In the genomic region with DNA sequence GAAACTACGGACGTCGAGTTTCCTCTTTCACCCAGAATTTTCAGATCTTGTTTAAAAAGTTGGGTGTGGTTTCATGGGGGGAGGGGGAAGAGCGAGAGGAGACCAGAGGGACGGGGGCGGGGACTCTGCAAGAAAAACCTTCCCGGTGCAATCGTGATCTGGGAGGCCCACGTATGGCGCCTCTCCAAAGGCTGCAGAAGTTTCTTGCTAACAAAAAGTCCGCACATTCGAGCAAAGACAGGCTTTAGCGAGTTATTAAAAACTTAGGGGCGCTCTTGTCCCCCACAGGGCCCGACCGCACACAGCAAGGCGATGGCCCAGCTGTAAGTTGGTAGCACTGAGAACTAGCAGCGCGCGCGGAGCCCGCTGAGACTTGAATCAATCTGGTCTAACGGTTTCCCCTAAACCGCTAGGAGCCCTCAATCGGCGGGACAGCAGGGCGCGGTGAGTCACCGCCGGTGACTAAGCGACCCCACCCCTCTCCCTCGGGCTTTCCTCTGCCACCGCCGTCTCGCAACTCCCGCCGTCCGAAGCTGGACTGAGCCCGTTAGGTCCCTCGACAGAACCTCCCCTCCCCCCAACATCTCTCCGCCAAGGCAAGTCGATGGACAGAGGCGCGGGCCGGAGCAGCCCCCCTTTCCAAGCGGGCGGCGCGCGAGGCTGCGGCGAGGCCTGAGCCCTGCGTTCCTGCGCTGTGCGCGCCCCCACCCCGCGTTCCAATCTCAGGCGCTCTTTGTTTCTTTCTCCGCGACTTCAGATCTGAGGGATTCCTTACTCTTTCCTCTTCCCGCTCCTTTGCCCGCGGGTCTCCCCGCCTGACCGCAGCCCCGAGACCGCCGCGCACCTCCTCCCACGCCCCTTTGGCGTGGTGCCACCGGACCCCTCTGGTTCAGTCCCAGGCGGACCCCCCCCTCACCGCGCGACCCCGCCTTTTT, we compare ENCODE assay signal across 7 cellular contexts. TPM values are rescaled to one million over a fixed set of nuclear protein-coding genes. Genes with fewer than 3 reads are reported as not detected.
DNase-seq lines count a peak whose midpoint lies in the region; ATAC-seq and TF ChIP-seq lines count a peak whose summit lies in the region.

Gene VIM (plus strand): TSS at position 161 of the 935 bp plus-strand sequence. CDS start 1,182 bp downstream, outside the sequence.

- CTCF ChIA-PET in PC-9 (lab: Charles Lee), result no interaction called here

- intact Hi-C loops in PC-9 (cut with micrococcal nuclease; ENCODE audit: unreplicated experiment), result no loop called here
- intact Hi-C loops in esophagus squamous epithelium (cut with DNase I), result no loop called here

- H4K20me1 ChIP-seq in PC-9 (ENCODE audit: insufficient read depth), result no peaks in the 10 kb centered on the region

- H3K4me2 ChIP-seq in PC-9, result peak within 1 kb of the TSS; percentile 86

- DNase-seq in PC-9, result peak; percentile 60 to 72
- peak; percentile 87 to 91 for DNase-seq in activated T-cell treated with anti-CD3 and anti-CD28 coated beads, Interleukin-2, amount 50 U/mL, for 72 hours
- peak; percentile 46 for DNase-seq in esophagus squamous epithelium (lab: John Stamatoyannopoulos, UW)
- DNase-seq in naive thymus-derived CD8-positive, alpha-beta T cell, result peak; percentile 59 to 91 (median 79)

- BruUV-seq in PC-9 (replicated peaks; lab: Mats Ljungman, UMichigan), result no TSS peak

- H3K27me3 ChIP-seq in PC-9 (ENCODE audit: insufficient read depth, low read depth) (peaks cover 13% of the 10 kb centered on the region; the same call in 1 of the 2 replicates), esophagus squamous epithelium (peaks cover 0 to 45% (median 2%) of the 10 kb centered on the region in 4 donors)

- peaks cover 2 to 8% of the 10 kb centered on the region in 2 donors for H3K36me3 Mint-ChIP-seq in activated T-cell treated with anti-CD3 and anti-CD28 coated beads, Interleukin-2, amount 50 U/mL, for 72 hours (ENCODE audit: insufficient read depth in 2 of 2)
- H3K36me3 Mint-ChIP-seq in naive thymus-derived CD8-positive, alpha-beta T cell, result peaks cover 5 to 28% (median 15%) of the 10 kb centered on the region in 3 donors
- peaks cover 22% of the 10 kb centered on the region for H3K36me3 Mint-ChIP-seq in stimulated activated memory B cell treated with anti-CD40 and anti-IgM and Interleukin-4, amounts not matched to agents 10 μg/mL and 1 μg/mL and 100 μg/mL, for 72 hours

- peak within 1 kb of the TSS; percentile 39; the same call in 1 of the 2 replicates for H3K4me3 ChIP-seq in PC-9
- peak within 1 kb of the TSS; percentile 53 to 94 (median 70) for H3K4me3 ChIP-seq in esophagus squamous epithelium

- peaks cover 49% of the 10 kb centered on the region for H3K4me1 Mint-ChIP-seq in activated T-cell treated with anti-CD3 and anti-CD28 coated beads, Interleukin-2, amount 50 U/mL, for 72 hours (ENCODE audit: low read depth)
- H3K4me1 Mint-ChIP-seq in naive thymus-derived CD8-positive, alpha-beta T cell, result peaks cover 27 to 52% (median 48%) of the 10 kb centered on the region in 4 donors
- peaks cover 46% of the 10 kb centered on the region for H3K4me1 Mint-ChIP-seq in stimulated activated memory B cell treated with anti-CD40 and anti-IgM and Interleukin-4, amounts not matched to agents 10 μg/mL and 1 μg/mL and 100 μg/mL, for 72 hours

- no peaks in the 10 kb centered on the region for H3K9me3 Mint-ChIP-seq in activated T-cell treated with anti-CD3 and anti-CD28 coated beads, Interleukin-2, amount 50 U/mL, for 72 hours
- no peaks in the 10 kb centered on the region for H3K9me3 Mint-ChIP-seq in naive thymus-derived CD8-positive, alpha-beta T cell
- no peaks in the 10 kb centered on the region for H3K9me3 Mint-ChIP-seq in stimulated activated memory B cell treated with anti-CD40 and anti-IgM and Interleukin-4, amounts not matched to agents 10 μg/mL and 1 μg/mL and 100 μg/mL, for 72 hours

- H3K9me3 ChIP-seq in PC-9 (ENCODE audit: insufficient read depth, low read depth) (no peaks in the 10 kb centered on the region), esophagus squamous epithelium (no peaks in the 10 kb centered on the region)

- 1 to 5% methylated on average over 25 to 28 of the region's 78 CpGs for WGBS in esophagus squamous epithelium, 2 donors

- peaks cover 14% of the 10 kb centered on the region for H3F3A ChIP-seq in PC-9 (ENCODE audit: insufficient read depth, low read depth)

- H3K79me2 ChIP-seq in PC-9 (ENCODE audit: low read depth), result no peaks in the 10 kb centered on the region

- peaks cover 32% of the 10 kb centered on the region for H3K27me3 Mint-ChIP-seq in activated T-cell treated with anti-CD3 and anti-CD28 coated beads, Interleukin-2, amount 50 U/mL, for 72 hours (ENCODE audit: low read depth)
- H3K27me3 Mint-ChIP-seq in naive thymus-derived CD8-positive, alpha-beta T cell, result no peaks in the 10 kb centered on the region
- H3K27me3 Mint-ChIP-seq in stimulated activated memory B cell treated with anti-CD40 and anti-IgM and Interleukin-4, amounts not matched to agents 10 μg/mL and 1 μg/mL and 100 μg/mL, for 72 hours, result no peaks in the 10 kb centered on the region

- no peak within 1 kb of the TSS for H3K27ac ChIP-seq in PC-9
- peak within 1 kb of the TSS; percentile 89 to 99 (median 98) for H3K27ac ChIP-seq in esophagus squamous epithelium

- no peak within 1 kb of the TSS for H2AFZ ChIP-seq in PC-9

- no peaks in the 10 kb centered on the region for H3K9me2 ChIP-seq in PC-9 (ENCODE audit: insufficient read depth)

- H3K36me3 ChIP-seq in PC-9 (ENCODE audit: low read depth) (no peaks in the 10 kb centered on the region), esophagus squamous epithelium (peaks cover 0 to 13% (median 0%) of the 10 kb centered on the region in 3 donors)

- TF ChIP-seq CTCF in PC-9 (conservative IDR thresholded peaks at IDR 0.05), result no peak
- peak in 1 of 6 experiments; percentile 13 for TF ChIP-seq CTCF in esophagus squamous epithelium (IDR thresholded peaks at IDR 0.05)

- ATAC-seq in GM18519 (IDR thresholded peaks at IDR 0.05; ENCODE audit: low FRiP score, unreplicated experiment), result peak; percentile 22
- ATAC-seq in HG02970 (IDR thresholded peaks at IDR 0.05; ENCODE audit: low FRiP score, unreplicated experiment), result peak; percentile 37
- ATAC-seq in activated T-cell treated with anti-CD3 and anti-CD28 coated beads, Interleukin-2, amount 50 U/mL, for 72 hours (replicated peaks in 1 of 2), result peak; percentile 61 to 68
- peak; percentile 14 to 45 for ATAC-seq in naive thymus-derived CD8-positive, alpha-beta T cell
- ATAC-seq in stimulated activated memory B cell treated with anti-CD40 and anti-IgM and Interleukin-4, amounts not matched to agents 10 μg/mL and 1 μg/mL and 100 μg/mL, for 72 hours, result peak; percentile 64

- H3K27ac Mint-ChIP-seq in activated T-cell treated with anti-CD3 and anti-CD28 coated beads, Interleukin-2, amount 50 U/mL, for 72 hours, result peak within 1 kb of the TSS; percentile 95
- H3K27ac Mint-ChIP-seq in naive thymus-derived CD8-positive, alpha-beta T cell, result peak within 1 kb of the TSS; percentile 95 to 100 (median 99)
- peak within 1 kb of the TSS; percentile 97 for H3K27ac Mint-ChIP-seq in stimulated activated memory B cell treated with anti-CD40 and anti-IgM and Interleukin-4, amounts not matched to agents 10 μg/mL and 1 μg/mL and 100 μg/mL, for 72 hours

- peak in 2 of 4 donors; percentile 48 to 52 for TF ChIP-seq POLR2A in esophagus squamous epithelium (IDR thresholded peaks at IDR 0.05)

- POLR2A ChIA-PET in PC-9 (lab: Charles Lee; ENCODE audit: unreplicated experiment), result interaction anchor here (0.5 to 0.6 kb wide), 2 partner anchors 220 to 364 kb away, joined by 4 to 5 read pairs; no protein-coding TSS in a partner anchor
- POLR2A ChIA-PET in naive thymus-derived CD8-positive, alpha-beta T cell (lab: Charles Lee), result interaction anchor here (0.5 to 8.3 kb wide), 15 partner anchors 12 to 416 kb away, joined by 3 to 168 read pairs (median 11); partner anchors contain the start of genes RSU1, STAM and TRDMT1

- peak within 1 kb of the TSS; percentile 91 to 97 for H3K4me3 Mint-ChIP-seq in activated T-cell treated with anti-CD3 and anti-CD28 coated beads, Interleukin-2, amount 50 U/mL, for 72 hours
- peak within 1 kb of the TSS; percentile 91 to 99 (median 98) for H3K4me3 Mint-ChIP-seq in naive thymus-derived CD8-positive, alpha-beta T cell
- H3K4me3 Mint-ChIP-seq in stimulated activated memory B cell treated with anti-CD40 and anti-IgM and Interleukin-4, amounts not matched to agents 10 μg/mL and 1 μg/mL and 100 μg/mL, for 72 hours, result peak within 1 kb of the TSS; percentile 98

- H3K4me1 ChIP-seq in PC-9 (replicated peaks; ENCODE audit: insufficient read depth), result peaks cover 9% of the 10 kb centered on the region
- peaks cover 0 to 75% (median 16%) of the 10 kb centered on the region in 3 donors for H3K4me1 ChIP-seq in esophagus squamous epithelium

RNA-seq across cellular contexts. Expression of gene VIM, which starts in this region (rescaled TPM):
- total RNA-seq in PC-9 (2021) (14.8 TPM in 2 replicates), esophagus squamous epithelium (1,000 to 10,000 TPM in 1 of 4 donors, 100 to 1,000 TPM in 2, 10 to 100 TPM in 1; 55.2 to 1,252 (median 375) TPM)
- total RNA-seq in activated T-cell treated with anti-CD3 and anti-CD28 coated beads, Interleukin-2, amount 50 U/mL, for 72 hours, result 100 to 1,000 TPM; 211 to 545 TPM
- 100 to 1,000 TPM; 593 to 621 TPM for total RNA-seq in naive thymus-derived CD8-positive, alpha-beta T cell
- 100 to 1,000 TPM; 295 to 479 (median 434) TPM for polyA plus RNA-seq in naive thymus-derived CD8-positive, alpha-beta T cell
